21 cellular contexts compared by ENCODE assay signal in genomic region chr9:95075700-95076099, GRCh38.
DNase-seq lines count a peak whose midpoint lies in the region; ATAC-seq and TF ChIP-seq lines count a peak whose summit lies in the region.
"Had no signal": no experiment of that assay in that cellular context is flagged by ENCODE, and none has a peak within 500 bp of the region (broad histone marks: within the 10 kb centered on the region; RNA-seq: fewer than 3 reads in every experiment).

No MANE protein-coding gene starts in this region.

- H3K4me1 ChIP-seq in left ventricle myocardium inferior (peaks cover 100% of the 10 kb centered on the region), sigmoid colon (peaks cover 0 to 100% (median 96%) of the 10 kb centered on the region in 4 donors), uterus (peaks cover 26 to 36% of the 10 kb centered on the region in 2 donors)

- peaks cover 13% of the 10 kb centered on the region for H3K36me3 ChIP-seq in left ventricle myocardium inferior
- peaks cover 0 to 28% (median 0%) of the 10 kb centered on the region in 4 donors for H3K36me3 ChIP-seq in sigmoid colon
- no peaks in the 10 kb centered on the region for H3K36me3 ChIP-seq in uterus
- H3K36me3 ChIP-seq: breast epithelium had no signal

- DNase-seq in DMS53 (lab: John Stamatoyannopoulos, UW) (peak; percentile 32), DMS53 treated with DMSO at 0.1 percent for 48 hours (lab: John Stamatoyannopoulos, UW; ENCODE audit: unreplicated experiment) (no peak), left ventricle myocardium inferior (no peak), sigmoid colon (no peak), uterus (no peak), AG08395 (ENCODE audit: low spot score) (no peak)
- DNase-seq in stimulated activated CD4-positive, alpha-beta T cell treated with anti-CD3 and anti-CD28 coated beads, Interleukin-4, amount 100 ng/mL, for 24 hours = no peak
- DNase-seq: activated CD4-positive, alpha-beta T cell treated with anti-CD3 and anti-CD28 coated beads, Interleukin-2, amount 50 U/mL, for 48 hours; activated naive CD4-positive, alpha-beta T cell; activated T-cell treated with anti-CD3 and anti-CD28 coated beads, Interleukin-2, amount 50 U/mL, for 24 hours; DMS79 treated with DMSO at 0.1 percent for 48 hours; foreskin fibroblast; Kasumi-1; NCI-H187; NCI-H69; T-helper 9 cell had no signal

- TF ChIP-seq EP300 in sigmoid colon (IDR thresholded peaks at IDR 0.05) = no peak

- WGBS in sigmoid colon, 2 donors = 83% methylated on average over 7 of the region's 7 CpGs

- H3K27ac ChIP-seq in left ventricle myocardium inferior (replicated peaks) (peak overlapping the region; percentile 90), sigmoid colon (peak overlapping the region in 3 of 4 donors; percentile 77 to 99 (median 90)), uterus (peak overlapping the region; percentile 14 to 73)
- H3K27ac ChIP-seq: 22Rv1, breast epithelium had no signal

- no peak for ATAC-seq in GM18502 (IDR thresholded peaks at IDR 0.05; ENCODE audit: poor library complexity, unreplicated experiment)
- ATAC-seq: WTC11 had no signal

- H3K27me3 ChIP-seq in left ventricle myocardium inferior (ENCODE audit: low read depth) (no peaks in the 10 kb centered on the region), sigmoid colon (no peaks in the 10 kb centered on the region), uterus (no peaks in the 10 kb centered on the region)
- H3K27me3 ChIP-seq: adrenal gland, breast epithelium had no signal

- no peaks in the 10 kb centered on the region for H3K9me3 ChIP-seq in left ventricle myocardium inferior (replicated peaks)
- H3K9me3 ChIP-seq in sigmoid colon = no peaks in the 10 kb centered on the region
- H3K9me3 ChIP-seq in uterus = no peaks in the 10 kb centered on the region
- H3K9me3 ChIP-seq: adrenal gland, breast epithelium had no signal

- TF ChIP-seq CTCF in left ventricle myocardium inferior (IDR thresholded peaks at IDR 0.05; ENCODE audit: borderline replicate concordance) = no peak
- no peak for TF ChIP-seq CTCF in sigmoid colon (IDR thresholded peaks at IDR 0.05)
- no peak for TF ChIP-seq CTCF in uterus (IDR thresholded peaks at IDR 0.05)

- intact Hi-C loops in left ventricle myocardium inferior (cut with micrococcal nuclease) (no loop called here), sigmoid colon (cut with DNase I) (no loop called here), uterus (cut with DNase I; ENCODE audit: low total_unique reads) (no loop called here)

- no peak overlapping the region for H3K4me3 ChIP-seq in left ventricle myocardium inferior
- H3K4me3 ChIP-seq in sigmoid colon = no peak overlapping the region
- H3K4me3 ChIP-seq in uterus = no peak overlapping the region
- H3K4me3 ChIP-seq: adrenal gland, breast epithelium had no signal

- TF ChIP-seq POLR2A in sigmoid colon (IDR thresholded peaks at IDR 0.05) (no peak), uterus (IDR thresholded peaks at IDR 0.05) (no peak)
